Comparison of ENCODE assay signal across 36 cellular contexts in the genomic region with DNA sequence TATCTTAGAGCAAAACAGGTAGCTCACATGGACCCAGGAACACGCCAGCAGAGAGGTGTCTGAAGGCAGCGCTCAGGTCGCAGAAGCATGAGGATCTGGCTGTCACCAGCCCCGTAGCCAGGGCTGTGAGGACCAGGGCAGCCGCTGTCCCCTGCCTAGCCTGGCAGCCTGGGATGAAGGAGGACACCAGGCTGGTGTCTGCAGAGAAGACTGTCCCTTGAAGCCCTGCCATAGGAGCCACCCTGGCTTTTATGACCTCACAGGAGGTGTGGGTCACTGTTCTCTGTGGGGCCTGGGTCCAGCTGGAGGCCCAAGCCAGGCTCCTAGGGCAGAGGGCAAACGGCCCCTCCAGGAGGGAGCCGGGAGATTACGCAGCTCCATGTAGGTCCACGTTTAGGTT. TPM values are rescaled to one million over a fixed set of nuclear protein-coding genes. Genes with fewer than 3 reads are reported as not detected.
"Had no signal": no experiment of that assay in that cellular context is flagged by ENCODE, and none has a peak within 500 bp of the region (broad histone marks: within the 10 kb centered on the region; RNA-seq: fewer than 3 reads in every experiment).

A gene (plus strand): TSS at position 301 of the 400 bp plus-strand sequence. CDS start 113 bp downstream, outside the sequence.

- H3K4me1 Mint-ChIP-seq: activated CD4-positive, alpha-beta memory T cell treated with anti-CD3 and anti-CD28 coated beads, Interleukin-2, amount 10 ng/mL, durations not matched to agents 7 days and 5 days; activated CD4-positive, alpha-beta T cell treated with anti-CD3 and anti-CD28 coated beads for 36 hours; activated CD4-positive, alpha-beta T cell treated with anti-CD3 and anti-CD28 coated beads, Interleukin-2, amount 10 ng/mL, durations not matched to agents 7 days and 5 days; activated naive CD4-positive, alpha-beta T cell treated with anti-CD3 and anti-CD28 coated beads, Interleukin-2, amount 10 ng/mL, durations not matched to agents 7 days and 5 days; activated naive CD8-positive, alpha-beta T cell treated with anti-CD3 and anti-CD28 coated beads, Interleukin-2, amount 10 ng/mL, durations not matched to agents 7 days and 5 days; brain had no signal

- ATAC-seq: activated CD4-positive, alpha-beta T cell treated with anti-CD3 and anti-CD28 coated beads for 36 hours; activated naive CD4-positive, alpha-beta T cell treated with anti-CD3 and anti-CD28 coated beads, Interleukin-2, amount 50 U/mL, for 72 hours; activated T-cell treated with anti-CD3 and anti-CD28 coated beads, Interleukin-2, amount 50 U/mL, for 72 hours; effector memory CD8-positive, alpha-beta T cell; gastroesophageal sphincter had no signal

- DNase-seq: activated CD4-positive, alpha-beta memory T cell treated with anti-CD3 and anti-CD28 coated beads, Interleukin-2, amount 10 ng/mL, durations not matched to agents 7 days and 5 days; activated CD4-positive, alpha-beta T cell treated with anti-CD3 and anti-CD28 coated beads for 36 hours; activated CD4-positive, alpha-beta T cell treated with anti-CD3 and anti-CD28 coated beads, Interleukin-2, amount 10 ng/mL, durations not matched to agents 7 days and 5 days; activated CD4-positive, alpha-beta T cell treated with anti-CD3 and anti-CD28 coated beads, Interleukin-2, amount 50 U/mL, for 4 hours; activated CD4-positive, CD25-positive, alpha-beta regulatory T cell; activated CD4-positive, CD25-positive, alpha-beta regulatory T cell treated with anti-CD3 and anti-CD28 coated beads, Interleukin-2, amount 50 U/mL, for 72 hours; activated CD8-positive, alpha-beta memory T cell treated with anti-CD3 and anti-CD28 coated beads, Interleukin-2, amount 50 U/mL, for 48 hours; activated gamma-delta T cell; activated naive CD4-positive, alpha-beta T cell; activated naive CD4-positive, alpha-beta T cell treated with anti-CD3 and anti-CD28 coated beads, Interleukin-2, amount 10 ng/mL, durations not matched to agents 7 days and 5 days; activated naive CD8-positive, alpha-beta T cell treated with anti-CD3 and anti-CD28 coated beads, Interleukin-2, amount 10 ng/mL, durations not matched to agents 7 days and 5 days; activated T-cell treated with anti-CD3 and anti-CD28 coated beads for 4 hours; activated T-cell treated with anti-CD3 and anti-CD28 coated beads, Interleukin-2, amount 50 U/mL, for 24 hours; activated T-cell treated with anti-CD3 and anti-CD28 coated beads, Interleukin-2, amount 50 U/mL, for 72 hours; central memory CD4-positive, alpha-beta T cell; dorsolateral prefrontal cortex; effector memory CD8-positive, alpha-beta T cell; esophagus squamous epithelium; foreskin melanocyte; T-helper 2 cell had no signal

- H3K4me3 ChIP-seq: ascending aorta, breast epithelium, cardiac muscle cell, coronary artery, dorsolateral prefrontal cortex, esophagus squamous epithelium, gastroesophageal sphincter had no signal

- H3K4me1 ChIP-seq: ascending aorta, breast epithelium, gastroesophageal sphincter had no signal

- H3K27ac Mint-ChIP-seq: activated CD4-positive, alpha-beta memory T cell treated with anti-CD3 and anti-CD28 coated beads, Interleukin-2, amount 10 ng/mL, durations not matched to agents 7 days and 5 days; activated CD4-positive, alpha-beta T cell treated with anti-CD3 and anti-CD28 coated beads for 36 hours; activated CD4-positive, alpha-beta T cell treated with anti-CD3 and anti-CD28 coated beads, Interleukin-2, amount 10 ng/mL, durations not matched to agents 7 days and 5 days; activated naive CD4-positive, alpha-beta T cell treated with anti-CD3 and anti-CD28 coated beads, Interleukin-2, amount 10 ng/mL, durations not matched to agents 7 days and 5 days; activated naive CD4-positive, alpha-beta T cell treated with anti-CD3 and anti-CD28 coated beads, Interleukin-2, amount 50 U/mL, for 72 hours; activated naive CD8-positive, alpha-beta T cell treated with anti-CD3 and anti-CD28 coated beads, Interleukin-2, amount 10 ng/mL, durations not matched to agents 7 days and 5 days; activated T-cell treated with anti-CD3 and anti-CD28 coated beads, Interleukin-2, amount 50 U/mL, for 24 hours; activated T-cell treated with anti-CD3 and anti-CD28 coated beads, Interleukin-2, amount 50 U/mL, for 72 hours; brain; dendritic cell treated with granulocyte-macrophage colony-stimulating factor and Interleukin-4, amounts not matched to agents 40 ng/mL and 50 ng/mL, for 4 days; effector memory CD8-positive, alpha-beta T cell had no signal

- H3K4me3 Mint-ChIP-seq: activated CD4-positive, alpha-beta memory T cell treated with anti-CD3 and anti-CD28 coated beads, Interleukin-2, amount 10 ng/mL, durations not matched to agents 7 days and 5 days; activated CD4-positive, alpha-beta T cell treated with anti-CD3 and anti-CD28 coated beads for 36 hours; activated CD4-positive, alpha-beta T cell treated with anti-CD3 and anti-CD28 coated beads, Interleukin-2, amount 10 ng/mL, durations not matched to agents 7 days and 5 days; activated naive CD4-positive, alpha-beta T cell treated with anti-CD3 and anti-CD28 coated beads, Interleukin-2, amount 10 ng/mL, durations not matched to agents 7 days and 5 days; activated naive CD8-positive, alpha-beta T cell treated with anti-CD3 and anti-CD28 coated beads, Interleukin-2, amount 10 ng/mL, durations not matched to agents 7 days and 5 days; activated T-cell treated with anti-CD3 and anti-CD28 coated beads, Interleukin-2, amount 50 U/mL, for 24 hours; activated T-cell treated with anti-CD3 and anti-CD28 coated beads, Interleukin-2, amount 50 U/mL, for 72 hours; brain; dendritic cell treated with granulocyte-macrophage colony-stimulating factor and Interleukin-4, amounts not matched to agents 40 ng/mL and 50 ng/mL, for 4 days; effector memory CD8-positive, alpha-beta T cell had no signal

- H3K27me3 ChIP-seq: ascending aorta had no signal

- H3K9me3 Mint-ChIP-seq: activated CD4-positive, alpha-beta T cell treated with anti-CD3 and anti-CD28 coated beads, Interleukin-2, amount 10 ng/mL, durations not matched to agents 7 days and 5 days; activated naive CD4-positive, alpha-beta T cell treated with anti-CD3 and anti-CD28 coated beads, Interleukin-2, amount 10 ng/mL, durations not matched to agents 7 days and 5 days; dendritic cell treated with granulocyte-macrophage colony-stimulating factor and Interleukin-4, amounts not matched to agents 40 ng/mL and 50 ng/mL, for 4 days; effector memory CD8-positive, alpha-beta T cell had no signal

- H3K27ac ChIP-seq: ascending aorta, breast epithelium, cardiac muscle cell, coronary artery, dorsolateral prefrontal cortex, epithelial cell of prostate, esophagus squamous epithelium, gastroesophageal sphincter had no signal

- H3K9me3 ChIP-seq: ascending aorta, breast epithelium, esophagus squamous epithelium had no signal

- H3K36me3 Mint-ChIP-seq: activated naive CD4-positive, alpha-beta T cell treated with anti-CD3 and anti-CD28 coated beads, Interleukin-2, amount 10 ng/mL, durations not matched to agents 7 days and 5 days; activated naive CD8-positive, alpha-beta T cell treated with anti-CD3 and anti-CD28 coated beads, Interleukin-2, amount 10 ng/mL, durations not matched to agents 7 days and 5 days; brain had no signal

- H3K36me3 ChIP-seq: ascending aorta, breast epithelium, cardiac muscle cell, esophagus squamous epithelium, gastroesophageal sphincter had no signal

RNA-seq across cellular contexts. Expression of the gene that starts here (rescaled TPM):
- total RNA-seq: activated naive CD8-positive, alpha-beta T cell treated with anti-CD3 and anti-CD28 coated beads, Interleukin-2, amount 10 ng/mL, durations not matched to agents 7 days and 5 days; ascending aorta; breast epithelium; cardiac muscle cell; cerebellum; endothelial cell of umbilical vein; esophagus squamous epithelium; fibroblast of lung; fibroblast of villous mesenchyme; gastroesophageal sphincter; glomerular endothelial cell; T-helper 1 cell treated with Interleukin-12 subunit alpha and Interleukin-12 subunit beta and Interleukin-4 antibody, amounts not matched to agents 30 ng/mL and 1 ng/mL, for 36 hours had no signal
- polyA plus RNA-seq: cardiac muscle cell, endothelial cell of umbilical vein, esophagus, fibroblast of lung had no signal
